In genomic region chr9:134399435-134400056, GRCh38 we compare ENCODE assay signal across 10 cellular contexts.
DNase-seq lines count a peak whose midpoint lies in the region; ATAC-seq, FAIRE-seq and TF ChIP-seq lines count a peak whose summit lies in the region.
"Had no signal": no experiment of that assay in that cellular context is flagged by ENCODE, and none has a peak within 500 bp of the region (broad histone marks: within the 10 kb centered on the region; RNA-seq: fewer than 3 reads in every experiment).

No MANE protein-coding gene starts in this region.

- DNase-seq in heart right ventricle, result no peak
- no peak for DNase-seq in right atrium auricular region (ENCODE audit: low spot score)
- peak; percentile 6 for DNase-seq in RCC 7860 (ENCODE audit: low spot score)
- DNase-seq in upper lobe of left lung, result no peak
- no peak for DNase-seq in SHP77 (lab: John Stamatoyannopoulos, UW)
- no peak for DNase-seq in kidney glomerular epithelial cell (lab: John Stamatoyannopoulos, UW)
- DNase-seq in superior temporal gyrus (ENCODE audit: extremely low spot score), result no peak
- DNase-seq: activated gamma-delta T cell, naive B cell had no signal

- intact Hi-C loops in heart right ventricle (cut with DNase I), result loop anchor here in 2 of 10 donors (5.0 to 10.0 kb wide), 2 partner anchors 38 to 335 kb away; partner anchors contain the start of gene BRD3 (in 1 of the 2)

- peaks cover 0 to 10% (median 4%) of the 10 kb centered on the region in 11 donors for H3K9me3 ChIP-seq in heart right ventricle
- no peaks in the 10 kb centered on the region for H3K9me3 ChIP-seq in right atrium auricular region
- peaks cover 0 to 6% (median 0%) of the 10 kb centered on the region in 3 donors for H3K9me3 ChIP-seq in gastroesophageal sphincter
- no peaks in the 10 kb centered on the region for H3K9me3 ChIP-seq in upper lobe of left lung

- H3K4me3 ChIP-seq in heart right ventricle (no peak overlapping the region), right atrium auricular region (no peak overlapping the region), gastroesophageal sphincter (no peak overlapping the region), upper lobe of left lung (no peak overlapping the region)

- ATAC-seq in heart right ventricle (no peak), gastroesophageal sphincter (no peak), upper lobe of left lung (ENCODE audit: low FRiP score in 2 of 2) (no peak)

- TF ChIP-seq CTCF in heart right ventricle (IDR thresholded peaks at IDR 0.05) (peak; percentile 17 to 68 (median 40)), right atrium auricular region (IDR thresholded peaks at IDR 0.05) (peak in 1 of 2 donors; percentile 48), gastroesophageal sphincter (IDR thresholded peaks at IDR 0.05) (peak in 3 of 4 experiments; percentile 30 to 44 (median 42)), upper lobe of left lung (IDR thresholded peaks at IDR 0.05) (peak; percentile 41 to 67 (median 62))

- 98 to 100% methylated on average over 2 of the region's 2 CpGs for WGBS in heart right ventricle, 2 donors
- whole genome bisulfite sequencing in gastroesophageal sphincter (ENCODE audit: low coverage in 1 of 2), 2 donors, result no CpG with 5 or more reads among the region's 2 CpGs
- 94 to 97% methylated on average over 2 of the region's 2 CpGs for WGBS in upper lobe of left lung, 2 donors

- H3K27ac ChIP-seq in heart right ventricle, result peak overlapping the region in 2 of 10 donors; percentile 18 to 81
- H3K27ac ChIP-seq in right atrium auricular region, result no peak overlapping the region
- H3K27ac ChIP-seq in gastroesophageal sphincter, result no peak overlapping the region
- H3K27ac ChIP-seq in upper lobe of left lung, result peak overlapping the region in 1 of 4 donors; percentile 33

- H3K36me3 ChIP-seq in heart right ventricle (peaks cover 0 to 14% (median 0%) of the 10 kb centered on the region in 9 donors), right atrium auricular region (no peaks in the 10 kb centered on the region), gastroesophageal sphincter (peaks cover 0 to 11% of the 10 kb centered on the region in 2 donors), upper lobe of left lung (peaks cover 0 to 7% (median 3%) of the 10 kb centered on the region in 4 donors)

- TF ChIP-seq POLR2A in gastroesophageal sphincter (IDR thresholded peaks at IDR 0.05), result no peak
- TF ChIP-seq POLR2A in upper lobe of left lung (IDR thresholded peaks at IDR 0.05), result no peak

- H3K27me3 ChIP-seq in heart right ventricle, result no peaks in the 10 kb centered on the region
- no peaks in the 10 kb centered on the region for H3K27me3 ChIP-seq in right atrium auricular region
- no peaks in the 10 kb centered on the region for H3K27me3 ChIP-seq in gastroesophageal sphincter
- H3K27me3 ChIP-seq in upper lobe of left lung, result no peaks in the 10 kb centered on the region

- no peak for TF ChIP-seq EP300 in gastroesophageal sphincter (IDR thresholded peaks at IDR 0.05)
- TF ChIP-seq EP300 in upper lobe of left lung (IDR thresholded peaks at IDR 0.05), result no peak

- no peak for FAIRE-seq in RCC 7860 (lab: Jason Lieb, UNC)

- peaks cover 50 to 96% (median 73%) of the 10 kb centered on the region in 9 donors for H3K4me1 ChIP-seq in heart right ventricle
- peaks cover 0 to 77% of the 10 kb centered on the region in 2 donors for H3K4me1 ChIP-seq in right atrium auricular region
- H3K4me1 ChIP-seq in gastroesophageal sphincter, result peaks cover 2 to 98% (median 50%) of the 10 kb centered on the region in 3 donors
- peaks cover 64 to 73% (median 67%) of the 10 kb centered on the region in 4 donors for H3K4me1 ChIP-seq in upper lobe of left lung
